ENCODE assay signal across 8 cellular contexts in the genomic region with DNA sequence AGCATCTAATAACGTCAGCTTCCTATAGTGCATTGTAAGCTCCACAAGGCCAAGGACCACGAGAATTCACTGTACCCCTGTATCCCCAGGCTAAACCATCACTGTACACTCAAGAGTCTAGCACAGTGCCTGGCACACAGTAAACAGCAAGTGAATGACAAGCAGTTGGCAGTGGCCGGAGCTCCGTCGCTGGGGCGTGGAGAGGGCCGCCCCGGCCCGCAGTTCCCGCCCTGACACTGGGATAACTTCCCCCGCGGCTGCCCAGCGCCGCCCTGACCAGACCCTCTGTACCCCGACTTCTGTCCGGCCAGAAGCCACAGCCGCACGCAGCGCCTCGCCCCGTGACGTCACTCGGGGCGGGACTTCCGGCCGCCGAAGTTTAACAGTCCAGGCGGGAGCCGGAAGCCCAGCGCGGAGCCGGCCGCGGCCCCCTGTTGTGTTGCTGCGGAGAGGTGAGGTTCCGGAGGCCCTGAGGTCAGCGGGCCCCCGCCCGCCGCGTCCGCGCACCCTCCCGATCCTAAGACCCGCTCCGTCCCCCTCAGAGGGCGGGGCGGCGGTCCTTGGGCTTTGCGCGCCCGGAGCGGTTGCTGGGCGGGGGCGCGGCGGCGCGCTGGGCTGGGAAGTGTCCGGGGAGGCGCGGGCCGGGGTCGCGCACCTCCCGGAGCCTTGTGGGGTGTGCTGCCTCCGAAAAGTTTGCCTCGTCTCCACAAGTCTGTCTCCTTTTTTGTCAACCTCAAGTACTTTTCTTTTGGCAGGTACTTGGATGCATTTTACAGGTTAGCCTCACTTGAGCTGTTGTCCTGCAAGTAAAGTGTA. TPM values are rescaled to one million over a fixed set of nuclear protein-coding genes. Genes with fewer than 3 reads are reported as not detected.
DNase-seq lines count a peak whose midpoint lies in the region; ATAC-seq and TF ChIP-seq lines count a peak whose summit lies in the region.

A gene with protein sequence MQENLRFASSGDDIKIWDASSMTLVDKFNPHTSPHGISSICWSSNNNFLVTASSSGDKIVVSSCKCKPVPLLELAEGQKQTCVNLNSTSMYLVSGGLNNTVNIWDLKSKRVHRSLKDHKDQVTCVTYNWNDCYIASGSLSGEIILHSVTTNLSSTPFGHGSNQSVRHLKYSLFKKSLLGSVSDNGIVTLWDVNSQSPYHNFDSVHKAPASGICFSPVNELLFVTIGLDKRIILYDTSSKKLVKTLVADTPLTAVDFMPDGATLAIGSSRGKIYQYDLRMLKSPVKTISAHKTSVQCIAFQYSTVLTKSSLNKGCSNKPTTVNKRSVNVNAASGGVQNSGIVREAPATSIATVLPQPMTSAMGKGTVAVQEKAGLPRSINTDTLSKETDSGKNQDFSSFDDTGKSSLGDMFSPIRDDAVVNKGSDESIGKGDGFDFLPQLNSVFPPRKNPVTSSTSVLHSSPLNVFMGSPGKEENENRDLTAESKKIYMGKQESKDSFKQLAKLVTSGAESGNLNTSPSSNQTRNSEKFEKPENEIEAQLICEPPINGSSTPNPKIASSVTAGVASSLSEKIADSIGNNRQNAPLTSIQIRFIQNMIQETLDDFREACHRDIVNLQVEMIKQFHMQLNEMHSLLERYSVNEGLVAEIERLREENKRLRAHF (plus strand): TSS at position 409 of the 816 bp plus-strand sequence. CDS start 2,503 bp downstream, outside the sequence.

- DNase-seq in AG04449 (ENCODE audit: low read depth, low spot score) (no peak), NCI-H2171 (lab: John Stamatoyannopoulos, UW) (peak; percentile 60), caudate nucleus (lab: John Stamatoyannopoulos, UW) (peak in 58 of 61 donors; percentile 6 to 80 (median 56)), inferior parietal cortex (ENCODE audit: extremely low spot score) (peak; percentile 81), spleen (peak; percentile 97)
- DNase-seq in activated CD4-positive, CD25-positive, alpha-beta regulatory T cell (lab: John Stamatoyannopoulos, UW) = peak; percentile 72 to 80 (median 73)

- H3K4me3 ChIP-seq in AG04449 (ENCODE audit: low read depth, low read length) (peak within 1 kb of the TSS; percentile 90), spleen (peak within 1 kb of the TSS; percentile 73 to 84 (median 78))

- 0 to 1% (median 0%) methylated on average over 25 to 68 of the region's 68 CpGs for WGBS in spleen, 5 donors

- H3K27me3 ChIP-seq in spleen (replicated peaks in 1 of 7) = no peaks in the 10 kb centered on the region

- ATAC-seq in GM18861 (IDR thresholded peaks at IDR 0.05; ENCODE audit: unreplicated experiment) (peak; percentile 91), HG03066 (IDR thresholded peaks at IDR 0.05; ENCODE audit: low read depth, unreplicated experiment) (peak; percentile 88)

- peaks cover 10 to 55% (median 41%) of the 10 kb centered on the region in 6 donors for H3K4me1 ChIP-seq in spleen

- POLR2A ChIA-PET in AG04449 (lab: Yijun Ruan, JAX) = interaction anchor here (0.6 kb wide), 1 partner anchor 72 kb away, joined by 3 read pairs; no protein-coding TSS in a partner anchor

- no peak for TF ChIP-seq CTCF in AG04449 (IDR thresholded peaks at IDR 0.05; ENCODE audit: insufficient read depth, low read length, missing control alignments)
- TF ChIP-seq CTCF in spleen (IDR thresholded peaks at IDR 0.05 in 8 of 11, conservative IDR thresholded peaks at IDR 0.05 in 3 of 11) = peak in 1 of 11 experiments; percentile 9

- intact Hi-C loops in spleen (cut with DNase I; ENCODE audit: low total_unique reads) = no loop called here

- CTCF ChIA-PET in AG04449 (lab: Yijun Ruan, JAX) = interaction anchor here (0.7 to 1.4 kb wide), 3 partner anchors 13 to 80 kb away, joined by 3 read pairs; no protein-coding TSS in a partner anchor

- TF ChIP-seq POLR2A in spleen (IDR thresholded peaks at IDR 0.05) = peak in 2 of 3 donors; percentile 24 to 61

- no peaks in the 10 kb centered on the region for H3K36me3 ChIP-seq in spleen

- H3K27ac ChIP-seq in caudate nucleus (ENCODE audit: low read depth, low read length) = peak within 1 kb of the TSS; percentile 69
- H3K27ac ChIP-seq in spleen = peak within 1 kb of the TSS; percentile 91 to 98 (median 96)

- H3K9me3 ChIP-seq in spleen = no peaks in the 10 kb centered on the region

RNA-seq across cellular contexts. Expression of the gene that starts here (rescaled TPM):
- 10 to 100 TPM; 17.4 to 35.2 (median 24.5) TPM for total RNA-seq in spleen
- polyA plus RNA-seq in spleen = 10 to 100 TPM in 1 of 3 donors, 1 to 10 TPM in 2; 6.0 to 10.1 (median 6.6) TPM
